ENCODE assay signal across 32 cellular contexts in genomic region chr7:126163647-126164046, GRCh38.
"Had no signal": no experiment of that assay in that cellular context is flagged by ENCODE, and none has a peak within 500 bp of the region (broad histone marks: within the 10 kb centered on the region; RNA-seq: fewer than 3 reads in every experiment).

No MANE protein-coding gene starts in this region.

- H3K27ac ChIP-seq: adrenal gland, ascending aorta, body of pancreas, brain microvascular endothelial cell, breast epithelium, cardiac muscle cell had no signal

- H3K9me3 ChIP-seq: adrenal gland, ascending aorta, body of pancreas had no signal

- H3K4me3 ChIP-seq: adrenal gland, ascending aorta, body of pancreas, breast epithelium, cardiac muscle cell had no signal

- FAIRE-seq: astrocyte, bronchial epithelial cell had no signal

- H3K4me1 ChIP-seq: adrenal gland, ascending aorta, body of pancreas, breast epithelium had no signal

- H3K36me3 ChIP-seq: adrenal gland, ascending aorta, brain microvascular endothelial cell, breast epithelium, cardiac muscle cell had no signal

- ATAC-seq: activated naive CD4-positive, alpha-beta T cell treated with anti-CD3 and anti-CD28 coated beads, Interleukin-2, amount 50 U/mL, for 72 hours; activated naive CD8-positive, alpha-beta T cell treated with anti-CD3 and anti-CD28 coated beads, Interleukin-2, amount 50 U/mL, for 24 hours; activated T-cell treated with anti-CD3 and anti-CD28 coated beads, Interleukin-2, amount 50 U/mL, for 4 hours; activated T-cell treated with anti-CD3 and anti-CD28 coated beads, Interleukin-2, amount 50 U/mL, for 72 hours; activated T-helper 17 cell treated with anti-CD3 and anti-CD28 coated beads, Interleukin-2, amount 50 U/mL, for 72 hours; body of pancreas had no signal

- H3K27me3 ChIP-seq: adrenal gland, ascending aorta, body of pancreas, brain microvascular endothelial cell, breast epithelium, cardiac muscle cell had no signal

- DNase-seq: activated effector memory CD4-positive, alpha-beta T cell treated with anti-CD3 and anti-CD28 coated beads, Interleukin-2, amount 50 U/mL, for 16 hours; activated effector memory CD4-positive, alpha-beta T cell treated with Interleukin-2 at 50 U/mL for 16 hours; activated gamma-delta T cell; activated gamma-delta T cell treated with Interleukin-2 at 50 U/mL for 16 hours; activated naive CD4-positive, alpha-beta T cell; activated naive CD4-positive, alpha-beta T cell treated with anti-CD3 and anti-CD28 coated beads for 36 hours; activated naive CD4-positive, alpha-beta T cell treated with anti-CD3 and anti-CD28 coated beads, Interleukin-2, amount 10 ng/mL, durations not matched to agents 7 days and 5 days; activated naive CD4-positive, alpha-beta T cell treated with anti-CD3 and anti-CD28 coated beads, Interleukin-2, amount 50 U/mL, for 16 hours; activated naive CD4-positive, alpha-beta T cell treated with Interleukin-2 at 50 U/mL for 16 hours; activated naive CD8-positive, alpha-beta T cell treated with anti-CD3 and anti-CD28 coated beads for 36 hours; activated naive CD8-positive, alpha-beta T cell treated with anti-CD3 and anti-CD28 coated beads, Interleukin-2, amount 10 ng/mL, durations not matched to agents 7 days and 5 days; activated naive CD8-positive, alpha-beta T cell treated with anti-CD3 and anti-CD28 coated beads, Interleukin-2, amount 50 U/mL, for 24 hours; activated T-cell treated with anti-CD3 and anti-CD28 coated beads, Interleukin-2, amount 50 U/mL, for 4 hours; activated T-cell treated with anti-CD3 and anti-CD28 coated beads, Interleukin-2, amount 50 U/mL, for 48 hours; activated T-cell treated with anti-CD3 and anti-CD28 coated beads, Interleukin-2, amount 50 U/mL, for 72 hours; adrenal gland; amniotic stem cell; amygdala; anterior cingulate cortex; aorta; body of pancreas; brain microvascular endothelial cell; caudate nucleus; central memory CD4-positive, alpha-beta T cell; cerebellar nuclear complex had no signal
